In the genomic region with DNA sequence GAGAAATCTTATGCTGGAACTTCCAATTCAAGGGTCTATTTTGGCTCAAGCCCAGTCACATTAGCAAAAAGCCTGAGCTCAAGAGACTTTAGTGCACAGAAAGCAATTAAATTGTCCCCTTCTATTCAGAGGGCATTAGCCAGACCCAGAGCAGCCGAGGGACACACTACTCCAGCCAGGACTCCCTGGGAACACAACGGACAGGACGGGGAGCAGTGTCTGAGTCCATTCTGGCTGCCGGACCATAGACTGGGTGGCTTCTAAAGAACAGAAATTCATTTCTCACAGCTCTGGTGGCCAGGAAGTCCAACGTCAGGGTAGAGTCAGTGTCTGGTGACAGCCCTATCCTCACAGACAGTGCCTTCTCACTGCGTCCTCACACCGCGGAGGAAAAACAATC, we compare ENCODE assay signal across 2 cellular contexts.
TF ChIP-seq lines count a peak whose summit lies in the region.

No MANE protein-coding gene starts in this region.

TF ChIP-seq in H1, 55 proteins besides CTCF, POLR2A, EP300 and RAD21:
- TF ChIP-seq SUZ12 (IDR thresholded peaks at IDR 0.05; ENCODE audit: low read length) (no peak), MAX (IDR thresholded peaks at IDR 0.05) (no peak), GABPA (IDR thresholded peaks at IDR 0.05; ENCODE audit: borderline replicate concordance, insufficient read depth, low read length) (no peak), RNF2 (IDR thresholded peaks at IDR 0.05; ENCODE audit: borderline replicate concordance, low read depth, low read length, missing control alignments, poor library complexity, severe bottlenecking) (no peak), ATF2 (IDR thresholded peaks at IDR 0.05; ENCODE audit: low read length) (no peak), CBX5 (IDR thresholded peaks at IDR 0.05; ENCODE audit: low read depth, low read length) (no peak)

TF ChIP-seq in WTC11, 78 proteins besides CTCF, POLR2A, EP300 and RAD21:
- TF ChIP-seq NFE2L1 (CRISPR knock-in tag; IDR thresholded peaks at IDR 0.05) (no peak), ZNF396 (CRISPR knock-in tag; IDR thresholded peaks at IDR 0.05; ENCODE audit: borderline replicate concordance) (no peak), IRF2 (CRISPR knock-in tag; IDR thresholded peaks at IDR 0.05; ENCODE audit: borderline replicate concordance, low read depth) (no peak), FOXP1 (CRISPR knock-in tag; IDR thresholded peaks at IDR 0.05; ENCODE audit: borderline replicate concordance) (no peak), FOXP4 (CRISPR knock-in tag; IDR thresholded peaks at IDR 0.05) (no peak), ZNF425 (CRISPR knock-in tag; conservative IDR thresholded peaks at IDR 0.05) (no peak), PREB (CRISPR knock-in tag; IDR thresholded peaks at IDR 0.05; ENCODE audit: borderline replicate concordance) (no peak), OVOL2 (CRISPR knock-in tag; IDR thresholded peaks at IDR 0.05; ENCODE audit: borderline replicate concordance) (no peak), NR3C1 (CRISPR knock-in tag; conservative IDR thresholded peaks at IDR 0.05; ENCODE audit: low read depth) (no peak), GRHL2 (CRISPR knock-in tag; IDR thresholded peaks at IDR 0.05; ENCODE audit: insufficient replicate concordance, severe bottlenecking) (no peak), HMGA2 (CRISPR knock-in tag; IDR thresholded peaks at IDR 0.05) (no peak), ATF6 (CRISPR knock-in tag; IDR thresholded peaks at IDR 0.05) (no peak), SP1 (CRISPR knock-in tag; conservative IDR thresholded peaks at IDR 0.05) (no peak), ATF2 (CRISPR knock-in tag; IDR thresholded peaks at IDR 0.05; ENCODE audit: borderline replicate concordance, low read depth) (no peak)
- TF ChIP-seq, protein P1, sequence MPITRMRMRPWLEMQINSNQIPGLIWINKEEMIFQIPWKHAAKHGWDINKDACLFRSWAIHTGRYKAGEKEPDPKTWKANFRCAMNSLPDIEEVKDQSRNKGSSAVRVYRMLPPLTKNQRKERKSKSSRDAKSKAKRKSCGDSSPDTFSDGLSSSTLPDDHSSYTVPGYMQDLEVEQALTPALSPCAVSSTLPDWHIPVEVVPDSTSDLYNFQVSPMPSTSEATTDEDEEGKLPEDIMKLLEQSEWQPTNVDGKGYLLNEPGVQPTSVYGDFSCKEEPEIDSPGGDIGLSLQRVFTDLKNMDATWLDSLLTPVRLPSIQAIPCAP (CRISPR knock-in tag; IDR thresholded peaks at IDR 0.05), result no peak
- TF ChIP-seq, protein P2, sequence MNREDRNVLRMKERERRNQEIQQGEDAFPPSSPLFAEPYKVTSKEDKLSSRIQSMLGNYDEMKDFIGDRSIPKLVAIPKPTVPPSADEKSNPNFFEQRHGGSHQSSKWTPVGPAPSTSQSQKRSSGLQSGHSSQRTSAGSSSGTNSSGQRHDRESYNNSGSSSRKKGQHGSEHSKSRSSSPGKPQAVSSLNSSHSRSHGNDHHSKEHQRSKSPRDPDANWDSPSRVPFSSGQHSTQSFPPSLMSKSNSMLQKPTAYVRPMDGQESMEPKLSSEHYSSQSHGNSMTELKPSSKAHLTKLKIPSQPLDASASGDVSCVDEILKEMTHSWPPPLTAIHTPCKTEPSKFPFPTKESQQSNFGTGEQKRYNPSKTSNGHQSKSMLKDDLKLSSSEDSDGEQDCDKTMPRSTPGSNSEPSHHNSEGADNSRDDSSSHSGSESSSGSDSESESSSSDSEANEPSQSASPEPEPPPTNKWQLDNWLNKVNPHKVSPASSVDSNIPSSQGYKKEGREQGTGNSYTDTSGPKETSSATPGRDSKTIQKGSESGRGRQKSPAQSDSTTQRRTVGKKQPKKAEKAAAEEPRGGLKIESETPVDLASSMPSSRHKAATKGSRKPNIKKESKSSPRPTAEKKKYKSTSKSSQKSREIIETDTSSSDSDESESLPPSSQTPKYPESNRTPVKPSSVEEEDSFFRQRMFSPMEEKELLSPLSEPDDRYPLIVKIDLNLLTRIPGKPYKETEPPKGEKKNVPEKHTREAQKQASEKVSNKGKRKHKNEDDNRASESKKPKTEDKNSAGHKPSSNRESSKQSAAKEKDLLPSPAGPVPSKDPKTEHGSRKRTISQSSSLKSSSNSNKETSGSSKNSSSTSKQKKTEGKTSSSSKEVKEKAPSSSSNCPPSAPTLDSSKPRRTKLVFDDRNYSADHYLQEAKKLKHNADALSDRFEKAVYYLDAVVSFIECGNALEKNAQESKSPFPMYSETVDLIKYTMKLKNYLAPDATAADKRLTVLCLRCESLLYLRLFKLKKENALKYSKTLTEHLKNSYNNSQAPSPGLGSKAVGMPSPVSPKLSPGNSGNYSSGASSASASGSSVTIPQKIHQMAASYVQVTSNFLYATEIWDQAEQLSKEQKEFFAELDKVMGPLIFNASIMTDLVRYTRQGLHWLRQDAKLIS (CRISPR knock-in tag; IDR thresholded peaks at IDR 0.05; ENCODE audit: borderline replicate concordance), result no peak
